22 cellular contexts compared by ENCODE assay signal in the genomic region with DNA sequence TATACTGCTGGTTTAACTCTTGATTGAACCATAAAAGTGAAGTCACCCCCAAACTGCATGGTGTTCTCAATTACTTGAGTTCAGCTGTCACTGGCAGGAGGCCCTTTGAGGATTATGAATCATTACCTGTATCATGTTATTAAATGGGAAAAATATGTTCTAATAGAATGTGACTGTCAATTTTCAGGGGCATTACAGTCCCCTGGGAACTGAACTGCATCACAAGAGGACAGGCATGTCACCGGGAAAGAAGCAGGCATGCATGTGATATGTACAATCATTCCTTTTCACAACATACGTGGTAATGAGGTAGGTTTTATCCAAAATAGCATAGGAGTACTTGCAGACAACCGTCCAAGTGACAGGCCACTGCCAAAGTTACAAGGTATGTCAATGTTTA.
"Had no signal": no experiment of that assay in that cellular context is flagged by ENCODE, and none has a peak within 500 bp of the region (broad histone marks: within the 10 kb centered on the region; RNA-seq: fewer than 3 reads in every experiment).

No MANE protein-coding gene starts in this region.

- ATAC-seq: activated naive CD4-positive, alpha-beta T cell treated with anti-CD3 and anti-CD28 coated beads, Interleukin-2, amount 50 U/mL, for 72 hours; gastroesophageal sphincter; left ventricle myocardium superior had no signal

- H3K9me3 ChIP-seq: gastroesophageal sphincter, sigmoid colon, thoracic aorta, vagina had no signal

- H3K27me3 Mint-ChIP-seq: progenitor cell of endocrine pancreas, type B pancreatic cell had no signal

- H3K36me3 ChIP-seq: gastroesophageal sphincter, sigmoid colon, thoracic aorta, vagina had no signal

- H3K27ac Mint-ChIP-seq: progenitor cell of endocrine pancreas, type B pancreatic cell had no signal

- H3K4me3 ChIP-seq: coronary artery, gastroesophageal sphincter, sigmoid colon, thoracic aorta, vagina had no signal

- H3K9me3 Mint-ChIP-seq: type B pancreatic cell had no signal

- H3K27me3 ChIP-seq: gastroesophageal sphincter, sigmoid colon, vagina had no signal

- DNase-seq: activated CD4-positive, alpha-beta T cell treated with anti-CD3 and anti-CD28 coated beads for 1 hour; activated CD8-positive, alpha-beta memory T cell treated with anti-CD3 and anti-CD28 coated beads for 24 hours; activated CD8-positive, alpha-beta memory T cell treated with anti-CD3 and anti-CD28 coated beads, Interleukin-2, amount 50 U/mL, for 4 hours; activated gamma-delta T cell; amniotic stem cell; cerebellar nuclear complex; head of caudate nucleus; hypothalamus; left ventricle myocardium superior; retina; sigmoid colon; stimulated activated CD4-positive, alpha-beta T cell treated with anti-CD3 and anti-CD28 coated beads, Interleukin-4, amount 100 ng/mL, for 1 hour; stimulated activated naive CD4-positive, alpha-beta T cell treated with Interleukin-2 at 50 U/mL for 16 hours; SW 1271 had no signal

- H3K27ac ChIP-seq: coronary artery, epithelial cell of prostate, gastroesophageal sphincter, sigmoid colon, thoracic aorta, vagina had no signal

- H3K4me1 ChIP-seq: sigmoid colon had no signal
